ENCODE assay signal across 12 cellular contexts in the genomic region with DNA sequence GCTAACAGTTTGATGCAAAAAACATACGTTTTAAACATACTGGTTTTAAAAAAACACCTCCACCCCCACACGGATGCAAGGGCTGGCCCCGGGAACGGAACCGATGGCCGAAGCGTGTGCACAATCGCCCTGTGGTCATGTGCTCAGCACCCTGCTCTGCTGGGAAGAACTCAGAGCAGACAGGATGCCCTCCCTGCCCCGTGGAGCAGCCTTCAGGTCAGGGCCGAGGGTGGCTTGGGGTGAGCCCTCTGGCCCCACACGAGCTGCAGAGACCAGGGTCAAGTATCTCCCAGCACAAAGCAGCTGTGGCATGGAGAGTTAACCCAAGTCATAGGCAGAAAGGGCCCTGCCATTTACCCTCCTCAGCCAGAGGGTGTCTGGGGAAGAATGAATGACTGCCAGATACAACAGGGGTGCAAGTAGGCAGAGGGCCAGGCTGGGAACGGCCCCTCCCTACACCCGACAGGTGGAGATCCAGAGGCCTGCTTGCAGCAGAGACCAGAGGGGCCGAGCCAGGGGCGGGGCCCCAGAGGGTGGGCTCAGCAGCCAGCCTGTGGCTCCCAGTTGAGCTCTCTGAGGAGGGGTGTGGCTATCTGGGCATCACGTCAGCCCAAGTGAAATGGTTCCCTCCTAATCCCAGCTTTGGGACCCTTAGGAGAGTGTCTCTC. TPM values are rescaled to one million over a fixed set of nuclear protein-coding genes. Genes with fewer than 3 reads are reported as not detected.
DNase-seq lines count a peak whose midpoint lies in the region; ATAC-seq and TF ChIP-seq lines count a peak whose summit lies in the region.
"Had no signal": no experiment of that assay in that cellular context is flagged by ENCODE, and none has a peak within 500 bp of the region (broad histone marks: within the 10 kb centered on the region; RNA-seq: fewer than 3 reads in every experiment).

No MANE protein-coding gene starts in this region.

- H3K36me3 Mint-ChIP-seq in T-helper 17 cell (ENCODE audit: low read depth): no peaks in the 10 kb centered on the region

- no peak overlapping the region for H3K4me3 Mint-ChIP-seq in T-helper 17 cell

- H3K4me1 ChIP-seq in spleen: peaks cover 4 to 54% (median 26%) of the 10 kb centered on the region in 6 donors

- no peak for TF ChIP-seq POLR2A in spleen (IDR thresholded peaks at IDR 0.05)

- no peaks in the 10 kb centered on the region for H3K9me3 ChIP-seq in spleen
- H3K9me3 ChIP-seq in T-helper 17 cell (ENCODE audit: control insufficient read depth, low read length, poor library complexity, severe bottlenecking): no peaks in the 10 kb centered on the region

- peaks cover 3% of the 10 kb centered on the region for H3K4me1 Mint-ChIP-seq in T-helper 17 cell

- ATAC-seq in T-helper 17 cell: no peak
- ATAC-seq in HG03439 (IDR thresholded peaks at IDR 0.05; ENCODE audit: unreplicated experiment): no peak

- peaks cover 0 to 100% (median 50%) of the 10 kb centered on the region in 6 donors for H3K36me3 ChIP-seq in spleen

- in situ Hi-C loops in GM13977 (cut with MboI; ENCODE audit: low pct_unique_long_range_greater_than_20kb, low sequenced_read_pairs, unreplicated experiment): no loop called here

- H3K4me3 ChIP-seq in spleen: no peak overlapping the region

- WGBS in spleen, 5 donors: 75 to 84% (median 80%) methylated on average over 9 to 16 of the region's 16 CpGs

- peak overlapping the region in 5 of 8 donors; percentile 26 to 65 (median 49) for H3K27ac ChIP-seq in spleen

- no peak overlapping the region for H3K27ac Mint-ChIP-seq in T-helper 17 cell

- TF ChIP-seq CTCF in GM13977 (IDR thresholded peaks at IDR 0.05; ENCODE audit: extremely low read depth, insufficient read depth, missing control alignments) (no peak), spleen (IDR thresholded peaks at IDR 0.05 in 8 of 11, conservative IDR thresholded peaks at IDR 0.05 in 3 of 11) (no peak)

- peak; percentile 28 for DNase-seq in GM13977 (ENCODE audit: low spot score)
- peak; percentile 6 for DNase-seq in activated CD8-positive, alpha-beta memory T cell treated with anti-CD3 and anti-CD28 coated beads, Interleukin-2, amount 50 U/mL, for 4 hours
- peak; percentile 12 for DNase-seq in hepatic stellate cell (ENCODE audit: low spot score)
- peak; percentile 66 for DNase-seq in spleen
- no peak for DNase-seq in T-helper 17 cell
- no peak for DNase-seq in cerebellar nuclear complex (lab: John Stamatoyannopoulos, UW)
- DNase-seq: NCI-H1105 treated with DMSO at 0.1 percent for 48 hours; NCI-H510A; stimulated activated CD4-positive, alpha-beta T cell treated with anti-CD3 and anti-CD28 coated beads, Interleukin-15, amount 100 ng/mL, for 24 hours; stimulated activated CD8-positive, alpha-beta memory T cell treated with anti-CD3 and anti-CD28 coated beads, Interleukin-4, amount 100 ng/mL, for 48 hours; T-helper 2 cell had no signal

- H3K27me3 Mint-ChIP-seq in T-helper 17 cell: peaks cover 10% of the 10 kb centered on the region

- intact Hi-C loops in spleen (cut with DNase I; ENCODE audit: low total_unique reads): no loop called here

- H3K27me3 ChIP-seq in spleen (replicated peaks in 1 of 7): no peaks in the 10 kb centered on the region

RNA-seq across cellular contexts. Expression of a gene that starts 56.8 kb away (rescaled TPM):
- total RNA-seq in spleen (10 to 100 TPM; 16.1 to 28.8 (median 20.3) TPM), T-helper 17 cell (10 to 100 TPM; 19.4 to 21.3 TPM)
- 1 to 10 TPM; 5.0 to 8.0 (median 5.3) TPM for polyA plus RNA-seq in spleen

Comparison
In these comparisons a context has a peak if more than half of its experiments do, and no peak if none do; other contexts are left out.
1. DNase-seq: peak in GM13977 (single experiment), activated CD8-positive, alpha-beta memory T cell treated with anti-CD3 and anti-CD28 coated beads, Interleukin-2, amount 50 U/mL, for 4 hours (single experiment), hepatic stellate cell (single experiment) and spleen (single experiment); none in T-helper 17 cell (0 of 3) and cerebellar nuclear complex (0 of 2).